In the genomic region with DNA sequence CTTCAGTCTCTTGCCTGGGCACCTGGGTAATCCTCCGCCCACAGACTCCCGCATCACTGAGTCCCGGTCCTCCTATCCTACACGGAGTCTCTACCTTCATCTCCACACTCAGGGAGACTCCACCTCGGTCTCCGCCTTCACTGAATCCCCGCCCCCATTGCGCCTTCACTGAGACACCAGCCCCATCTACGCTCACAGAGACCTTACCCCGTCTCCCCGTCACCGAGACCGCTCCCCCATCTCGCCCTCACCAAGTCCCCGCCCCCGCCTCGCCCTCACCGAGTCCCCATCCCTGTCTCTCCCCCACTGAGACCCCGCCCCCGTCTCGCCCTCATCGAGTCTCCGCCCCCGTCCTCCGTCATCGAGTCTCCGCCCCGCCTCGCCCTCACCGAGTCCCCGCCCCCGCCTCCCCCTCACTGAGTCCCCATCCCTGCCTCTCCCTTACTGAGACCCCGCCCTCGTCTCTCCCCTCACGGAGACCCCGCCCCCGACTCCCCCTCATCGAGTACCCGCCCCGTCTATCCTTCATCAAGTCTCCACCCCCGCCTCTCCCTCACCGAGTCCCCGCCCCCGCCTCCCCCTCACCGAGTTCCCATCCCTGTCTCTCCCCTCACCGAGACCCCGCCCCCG, we compare ENCODE assay signal across 1 cellular context.
TF ChIP-seq lines count a peak whose summit lies in the region.

No MANE protein-coding gene starts in this region.

TF ChIP-seq in K562, 482 proteins besides CTCF, POLR2A, EP300 and RAD21 (continued from another document):
- TF ChIP-seq, protein P1, sequence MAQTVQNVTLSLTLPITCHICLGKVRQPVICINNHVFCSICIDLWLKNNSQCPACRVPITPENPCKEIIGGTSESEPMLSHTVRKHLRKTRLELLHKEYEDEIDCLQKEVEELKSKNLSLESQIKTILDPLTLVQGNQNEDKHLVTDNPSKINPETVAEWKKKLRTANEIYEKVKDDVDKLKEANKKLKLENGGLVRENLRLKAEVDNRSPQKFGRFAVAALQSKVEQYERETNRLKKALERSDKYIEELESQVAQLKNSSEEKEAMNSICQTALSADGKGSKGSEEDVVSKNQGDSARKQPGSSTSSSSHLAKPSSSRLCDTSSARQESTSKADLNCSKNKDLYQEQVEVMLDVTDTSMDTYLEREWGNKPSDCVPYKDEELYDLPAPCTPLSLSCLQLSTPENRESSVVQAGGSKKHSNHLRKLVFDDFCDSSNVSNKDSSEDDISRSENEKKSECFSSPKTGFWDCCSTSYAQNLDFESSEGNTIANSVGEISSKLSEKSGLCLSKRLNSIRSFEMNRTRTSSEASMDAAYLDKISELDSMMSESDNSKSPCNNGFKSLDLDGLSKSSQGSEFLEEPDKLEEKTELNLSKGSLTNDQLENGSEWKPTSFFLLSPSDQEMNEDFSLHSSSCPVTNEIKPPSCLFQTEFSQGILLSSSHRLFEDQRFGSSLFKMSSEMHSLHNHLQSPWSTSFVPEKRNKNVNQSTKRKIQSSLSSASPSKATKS (CRISPR knock-in tag; IDR thresholded peaks at IDR 0.05): no peak
- no peak for TF ChIP-seq RBM25 (IDR thresholded peaks at IDR 0.05; ENCODE audit: low read depth, low read length, severe bottlenecking)
- peak in 1 of 3 experiments; percentile 18 for TF ChIP-seq YY1 (IDR thresholded peaks at IDR 0.05; ENCODE audit: borderline replicate concordance in 1 of 3, control insufficient read depth in 1 of 3, extremely low read depth in 1 of 3, insufficient read depth in 3 of 3, insufficient read length in 1 of 3, insufficient replicate concordance in 2 of 3, low read depth in 1 of 3, low read length in 2 of 3)
- TF ChIP-seq E2F3 (CRISPR knock-in tag; IDR thresholded peaks at IDR 0.05): no peak
- TF ChIP-seq TGIF2 (CRISPR knock-in tag; IDR thresholded peaks at IDR 0.05): no peak
- TF ChIP-seq TBP (optimal IDR thresholded peaks at IDR 0.05; ENCODE audit: low read depth, low read length): peak; percentile 20
- 0 out of 2 replicates have a peak, but pooled peaks have one; percentile 7 for TF ChIP-seq ZBTB7A (IDR thresholded peaks at IDR 0.05; ENCODE audit: borderline replicate concordance, control insufficient read depth, low read depth, low read length)
